ENCODE assay signal across 1 cellular context in the genomic region with DNA sequence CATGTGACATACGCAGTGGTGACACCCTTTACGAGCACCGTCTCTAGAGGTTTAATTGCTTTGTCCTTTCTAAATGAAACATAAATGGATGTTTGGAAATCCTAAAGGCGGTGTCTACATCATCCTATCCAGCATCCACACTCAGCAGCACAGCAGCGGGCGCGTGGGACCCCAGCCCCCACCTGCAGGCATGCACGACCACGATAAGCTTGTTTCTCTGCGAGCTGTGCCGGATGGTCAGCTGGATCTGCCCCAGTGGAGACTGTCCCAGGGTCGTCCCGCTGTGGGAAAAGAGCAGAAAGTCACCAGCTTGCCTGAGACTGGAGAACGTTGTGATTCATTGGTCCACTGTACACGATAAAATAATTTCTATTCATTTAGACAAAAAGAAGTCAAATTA.
TF ChIP-seq lines count a peak whose summit lies in the region.

No MANE protein-coding gene starts in this region.

TF ChIP-seq in HepG2, 621 proteins besides CTCF, POLR2A, EP300 and RAD21 (continued from another document):
- TF ChIP-seq, protein P1, sequence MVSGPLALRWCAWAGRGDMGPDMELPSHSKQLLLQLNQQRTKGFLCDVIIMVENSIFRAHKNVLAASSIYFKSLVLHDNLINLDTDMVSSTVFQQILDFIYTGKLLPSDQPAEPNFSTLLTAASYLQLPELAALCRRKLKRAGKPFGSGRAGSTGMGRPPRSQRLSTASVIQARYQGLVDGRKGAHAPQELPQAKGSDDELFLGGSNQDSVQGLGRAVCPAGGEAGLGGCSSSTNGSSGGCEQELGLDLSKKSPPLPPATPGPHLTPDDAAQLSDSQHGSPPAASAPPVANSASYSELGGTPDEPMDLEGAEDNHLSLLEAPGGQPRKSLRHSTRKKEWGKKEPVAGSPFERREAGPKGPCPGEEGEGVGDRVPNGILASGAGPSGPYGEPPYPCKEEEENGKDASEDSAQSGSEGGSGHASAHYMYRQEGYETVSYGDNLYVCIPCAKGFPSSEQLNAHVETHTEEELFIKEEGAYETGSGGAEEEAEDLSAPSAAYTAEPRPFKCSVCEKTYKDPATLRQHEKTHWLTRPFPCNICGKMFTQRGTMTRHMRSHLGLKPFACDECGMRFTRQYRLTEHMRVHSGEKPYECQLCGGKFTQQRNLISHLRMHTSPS (CRISPR knock-in tag; IDR thresholded peaks at IDR 0.05; ENCODE audit: low read depth) = no peak
